6 cellular contexts compared by ENCODE assay signal in the genomic region with DNA sequence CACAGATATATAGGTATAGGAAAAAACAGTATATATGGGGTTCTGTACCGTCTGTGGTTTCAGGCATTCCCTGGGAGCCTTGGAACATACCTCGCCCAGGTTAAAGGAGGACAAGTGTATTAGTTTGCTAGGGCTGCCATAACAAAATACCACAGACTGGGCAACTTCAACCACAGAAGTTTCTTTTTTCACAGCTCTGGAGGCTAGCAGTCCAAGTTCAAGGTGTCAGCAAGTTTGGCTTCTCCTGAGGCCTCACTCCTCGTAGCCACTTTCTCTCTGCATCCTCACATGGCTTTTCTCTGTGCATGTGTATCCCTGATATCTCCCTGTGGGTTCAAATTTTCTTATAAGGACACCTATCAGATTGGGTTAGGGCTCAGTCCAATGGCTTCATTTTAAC.
"Had no signal": no experiment of that assay in that cellular context is flagged by ENCODE, and none has a peak within 500 bp of the region (broad histone marks: within the 10 kb centered on the region; RNA-seq: fewer than 3 reads in every experiment).

No MANE protein-coding gene starts in this region.

- H3K27ac ChIP-seq: HL-60 had no signal

- DNase-seq: IMR-90, KBM-7 had no signal

- H3K4me3 ChIP-seq: K562 had no signal

- H3K4me1 Mint-ChIP-seq: IgD-negative memory B cell had no signal

- H3K36me3 Mint-ChIP-seq: IgD-negative memory B cell had no signal

- ATAC-seq: HepG2, K562 had no signal

- H3K4me3 Mint-ChIP-seq: IgD-negative memory B cell had no signal

- H3K27ac Mint-ChIP-seq: IgD-negative memory B cell had no signal
